ENCODE assay signal across 9 cellular contexts in the genomic region with DNA sequence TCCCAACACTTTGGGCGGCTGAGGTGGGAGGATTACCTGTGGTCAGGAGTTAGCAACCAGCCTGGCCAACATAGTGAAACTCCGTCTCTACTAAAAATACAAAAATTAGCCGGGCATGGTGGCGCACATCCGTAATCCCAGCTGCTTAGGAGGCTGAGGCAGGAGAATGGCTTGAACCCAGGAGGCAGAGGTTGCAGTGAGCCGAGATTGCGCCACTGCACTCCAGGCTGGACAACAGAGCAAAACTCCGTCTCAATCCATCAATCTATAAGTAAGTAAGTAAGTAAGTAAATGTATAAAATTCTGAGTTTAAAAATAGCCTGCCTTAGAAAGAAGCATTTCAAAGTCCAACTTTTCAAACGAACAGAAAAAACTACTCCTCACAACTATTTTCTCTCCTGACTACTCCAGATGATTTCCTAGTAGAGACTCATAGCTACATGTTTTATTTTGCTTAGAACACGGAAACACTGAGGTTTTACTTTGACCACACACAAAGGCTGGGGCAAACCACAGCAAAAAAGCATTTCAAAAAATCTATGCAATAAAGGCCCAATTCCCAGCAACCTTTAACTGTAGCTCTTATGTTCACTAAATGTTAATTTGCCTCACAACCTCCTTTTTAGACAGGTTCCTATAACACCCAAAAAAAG. TPM values are rescaled to one million over a fixed set of nuclear protein-coding genes. Genes with fewer than 3 reads are reported as not detected.
DNase-seq lines count a peak whose midpoint lies in the region; ATAC-seq, FAIRE-seq and TF ChIP-seq lines count a peak whose summit lies in the region.
"Had no signal": no experiment of that assay in that cellular context is flagged by ENCODE, and none has a peak within 500 bp of the region (broad histone marks: within the 10 kb centered on the region; RNA-seq: fewer than 3 reads in every experiment).

No MANE protein-coding gene starts in this region.

- H3K4me1 Mint-ChIP-seq in activated naive CD4-positive, alpha-beta T cell treated with anti-CD3 and anti-CD28 coated beads, Interleukin-2, amount 10 ng/mL, durations not matched to agents 7 days and 5 days = peaks cover 59% of the 10 kb centered on the region
- peaks cover 16% of the 10 kb centered on the region for H3K4me1 Mint-ChIP-seq in nephron

- intact Hi-C loops in left colon (cut with DNase I, micrococcal nuclease) = no loop called here

- FAIRE-seq in frontal cortex (lab: Jason Lieb, UNC) = no peak

- TF ChIP-seq CTCF in GM12865 (IDR thresholded peaks at IDR 0.05; ENCODE audit: insufficient read depth, low read depth, low read length, missing control alignments) (no peak), nephron (IDR thresholded peaks at IDR 0.05; ENCODE audit: unreplicated experiment in 3 of 3) (no peak)

- H3K4me3 Mint-ChIP-seq in activated naive CD4-positive, alpha-beta T cell treated with anti-CD3 and anti-CD28 coated beads, Interleukin-2, amount 10 ng/mL, durations not matched to agents 7 days and 5 days = peak overlapping the region; percentile 59
- no peak overlapping the region for H3K4me3 Mint-ChIP-seq in nephron

- DNase-seq in GM12865 (ENCODE audit: low read depth) (peak; percentile 52), frontal cortex (ENCODE audit: low spot score in 2 of 2) (no peak), NCI-H510A (lab: John Stamatoyannopoulos, UW) (no peak), NCI-H2081 treated with DMSO at 0.1 percent for 48 hours (lab: John Stamatoyannopoulos, UW) (no peak), left colon (no peak)
- DNase-seq in activated naive CD4-positive, alpha-beta T cell treated with anti-CD3 and anti-CD28 coated beads, Interleukin-2, amount 10 ng/mL, durations not matched to agents 7 days and 5 days = peak; percentile 63

- H3K36me3 Mint-ChIP-seq in activated naive CD4-positive, alpha-beta T cell treated with anti-CD3 and anti-CD28 coated beads, Interleukin-2, amount 10 ng/mL, durations not matched to agents 7 days and 5 days = peaks cover 40% of the 10 kb centered on the region
- peaks cover 27% of the 10 kb centered on the region for H3K36me3 Mint-ChIP-seq in nephron (ENCODE audit: low read depth)

- peak; percentile 29 for ATAC-seq in HG03558 (IDR thresholded peaks at IDR 0.05; ENCODE audit: extremely low read depth, unreplicated experiment)
- ATAC-seq in left colon = no peak
- ATAC-seq: Panc1 had no signal

- CTCF ChIA-PET in activated naive CD4-positive, alpha-beta T cell treated with anti-CD3 and anti-CD28 coated beads, Interleukin-2, amount 10 ng/mL, durations not matched to agents 7 days and 5 days (lab: Charles Lee) = interaction anchor here (0.9 to 3.8 kb wide), 5 partner anchors 13 to 104 kb away, joined by 4 to 15 read pairs (median 5); a partner anchor contains a TSS

- H3K27me3 Mint-ChIP-seq in activated naive CD4-positive, alpha-beta T cell treated with anti-CD3 and anti-CD28 coated beads, Interleukin-2, amount 10 ng/mL, durations not matched to agents 7 days and 5 days = no peaks in the 10 kb centered on the region
- no peaks in the 10 kb centered on the region for H3K27me3 Mint-ChIP-seq in nephron (ENCODE audit: low read depth)

- H3K9me3 Mint-ChIP-seq in activated naive CD4-positive, alpha-beta T cell treated with anti-CD3 and anti-CD28 coated beads, Interleukin-2, amount 10 ng/mL, durations not matched to agents 7 days and 5 days = no peaks in the 10 kb centered on the region
- no peaks in the 10 kb centered on the region for H3K9me3 Mint-ChIP-seq in nephron

- peak overlapping the region; percentile 83 for H3K27ac Mint-ChIP-seq in activated naive CD4-positive, alpha-beta T cell treated with anti-CD3 and anti-CD28 coated beads, Interleukin-2, amount 10 ng/mL, durations not matched to agents 7 days and 5 days
- H3K27ac Mint-ChIP-seq in nephron = peak overlapping the region; percentile 45 to 78 (median 54)

- no peak overlapping the region for H3K4me3 ChIP-seq in GM12865 (ENCODE audit: low read depth, low read length)

RNA-seq across cellular contexts. Expression of a gene that starts 16.3 kb away (rescaled TPM):
- total RNA-seq in frontal cortex (10.2 TPM), left colon (10 to 100 TPM; 19.9 to 20.2 TPM)

RNA-seq across cellular contexts. Expression of a gene that starts 18.2 kb away (rescaled TPM):
- total RNA-seq in frontal cortex (1.2 TPM), left colon (1 to 10 TPM; 1.8 to 2.0 TPM)

RNA-seq across cellular contexts. Expression of a gene that starts 29.3 kb away (rescaled TPM):
- total RNA-seq in frontal cortex = 17.5 TPM
- 10 to 100 TPM; 32.7 to 36.3 TPM for total RNA-seq in left colon

Comparison
In these comparisons a context has a peak if more than half of its experiments do, and no peak if none do; other contexts are left out.
1. DNase-seq: peak in GM12865 (single experiment) and activated naive CD4-positive, alpha-beta T cell treated with anti-CD3 and anti-CD28 coated beads, Interleukin-2, amount 10 ng/mL, durations not matched to agents 7 days and 5 days (single experiment); none in frontal cortex (0 of 2), NCI-H510A (single experiment), NCI-H2081 treated with DMSO at 0.1 percent for 48 hours (single experiment) and left colon (0 of 2).